In the genomic region with DNA sequence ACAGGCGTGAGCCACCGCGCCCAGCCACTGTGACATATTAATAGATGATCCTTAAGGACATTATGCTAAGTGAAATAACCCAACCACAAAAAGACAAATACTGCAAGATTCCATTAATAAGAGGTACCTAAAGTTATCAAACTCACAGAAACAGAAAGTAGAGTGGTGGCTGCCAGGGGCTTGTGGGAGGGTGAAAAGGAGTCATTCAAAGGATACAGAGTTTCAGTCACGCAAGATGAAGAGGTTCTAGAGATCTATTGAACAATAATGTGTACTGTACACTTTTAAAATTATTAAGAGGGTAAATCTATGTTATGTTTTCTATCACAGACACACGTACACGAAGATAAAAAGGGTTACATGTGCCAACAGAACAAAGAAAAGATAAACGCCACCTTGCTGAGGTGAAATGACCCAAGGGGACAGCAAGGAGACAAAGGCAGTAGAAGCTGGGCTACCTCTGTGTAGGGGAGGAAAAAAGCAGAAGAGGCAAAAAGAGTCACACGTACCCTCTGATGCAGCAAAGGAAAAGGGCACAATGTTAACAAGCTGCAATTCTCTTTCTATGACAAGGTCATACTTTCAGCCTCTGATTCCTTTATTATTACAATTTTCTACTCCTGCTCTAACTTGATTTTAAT, we compare ENCODE assay signal across 13 cellular contexts.
A peak's percentile ranks its signal among the peaks of the same experiment; 100 is the strongest.
DNase-seq lines count a peak whose midpoint lies in the region; ATAC-seq and TF ChIP-seq lines count a peak whose summit lies in the region.
"Had no signal": no experiment of that assay in that cellular context is flagged by ENCODE, and none has a peak within 500 bp of the region (broad histone marks: within the 10 kb centered on the region; RNA-seq: fewer than 3 reads in every experiment).

No MANE protein-coding gene starts in this region.

- ATAC-seq in GM19324 (IDR thresholded peaks at IDR 0.05; ENCODE audit: low FRiP score, unreplicated experiment) (peak; percentile 24), HG02763 (IDR thresholded peaks at IDR 0.05; ENCODE audit: unreplicated experiment) (no peak), GM18505 (IDR thresholded peaks at IDR 0.05; ENCODE audit: unreplicated experiment) (no peak)

- H3K9me3 Mint-ChIP-seq in activated CD4-positive, alpha-beta memory T cell treated with anti-CD3 and anti-CD28 coated beads for 36 hours, result peaks cover 4% of the 10 kb centered on the region
- H3K9me3 Mint-ChIP-seq in activated CD4-positive, alpha-beta memory T cell treated with anti-CD3 and anti-CD28 coated beads, Interleukin-2, amount 10 ng/mL, durations not matched to agents 7 days and 5 days, result peaks cover 3% of the 10 kb centered on the region
- peaks cover 4% of the 10 kb centered on the region for H3K9me3 Mint-ChIP-seq in activated T-helper 2 cell treated with anti-CD3 and anti-CD28 coated beads, Interferon-gamma antibody, Interleukin-2, Interleukin-4, amounts not matched to agents 10 μg/mL and 5 μg/mL and 100 μg/mL, durations not matched to agents 14 hours and 24 hours and 36 hours
- H3K9me3 Mint-ChIP-seq: CD8-positive, alpha-beta T cell had no signal

- no peaks in the 10 kb centered on the region for H3K9me3 ChIP-seq in neutrophil
- H3K9me3 ChIP-seq: Peyer's patch had no signal

- no peaks in the 10 kb centered on the region for H3K27me3 Mint-ChIP-seq in activated CD4-positive, alpha-beta memory T cell treated with anti-CD3 and anti-CD28 coated beads for 36 hours
- no peaks in the 10 kb centered on the region for H3K27me3 Mint-ChIP-seq in activated CD4-positive, alpha-beta memory T cell treated with anti-CD3 and anti-CD28 coated beads, Interleukin-2, amount 10 ng/mL, durations not matched to agents 7 days and 5 days
- no peaks in the 10 kb centered on the region for H3K27me3 Mint-ChIP-seq in activated T-helper 2 cell treated with anti-CD3 and anti-CD28 coated beads, Interferon-gamma antibody, Interleukin-2, Interleukin-4, amounts not matched to agents 10 μg/mL and 5 μg/mL and 100 μg/mL, durations not matched to agents 14 hours and 24 hours and 36 hours (ENCODE audit: low read depth)

- H3K36me3 Mint-ChIP-seq in activated CD4-positive, alpha-beta memory T cell treated with anti-CD3 and anti-CD28 coated beads for 36 hours, result peaks cover 10% of the 10 kb centered on the region
- peaks cover 10% of the 10 kb centered on the region for H3K36me3 Mint-ChIP-seq in activated CD4-positive, alpha-beta memory T cell treated with anti-CD3 and anti-CD28 coated beads, Interleukin-2, amount 10 ng/mL, durations not matched to agents 7 days and 5 days (ENCODE audit: low read depth)
- peaks cover 6% of the 10 kb centered on the region for H3K36me3 Mint-ChIP-seq in activated T-helper 2 cell treated with anti-CD3 and anti-CD28 coated beads, Interferon-gamma antibody, Interleukin-2, Interleukin-4, amounts not matched to agents 10 μg/mL and 5 μg/mL and 100 μg/mL, durations not matched to agents 14 hours and 24 hours and 36 hours (ENCODE audit: low read depth)

- DNase-seq in activated CD4-positive, alpha-beta memory T cell treated with anti-CD3 and anti-CD28 coated beads for 36 hours, result peak; percentile 40
- DNase-seq in activated CD4-positive, alpha-beta memory T cell treated with anti-CD3 and anti-CD28 coated beads, Interleukin-2, amount 10 ng/mL, durations not matched to agents 7 days and 5 days, result no peak
- DNase-seq in activated T-helper 2 cell treated with anti-CD3 and anti-CD28 coated beads, Interferon-gamma antibody, Interleukin-2, Interleukin-4, amounts not matched to agents 10 μg/mL and 5 μg/mL and 100 μg/mL, durations not matched to agents 14 hours and 24 hours and 36 hours (ENCODE audit: low spot score), result no peak
- DNase-seq in NCI-H187 (lab: John Stamatoyannopoulos, UW), result no peak
- DNase-seq: NCI-H2107 had no signal

- POLR2A ChIA-PET in activated CD4-positive, alpha-beta memory T cell treated with anti-CD3 and anti-CD28 coated beads for 36 hours (lab: Charles Lee), result no interaction called here
- POLR2A ChIA-PET in activated CD4-positive, alpha-beta memory T cell treated with anti-CD3 and anti-CD28 coated beads, Interleukin-2, amount 10 ng/mL, durations not matched to agents 7 days and 5 days (lab: Charles Lee), result interaction anchor here (1.2 kb wide), 1 partner anchor 89 kb away, joined by 4 read pairs; a partner anchor contains a TSS

- H3K4me3 Mint-ChIP-seq in activated CD4-positive, alpha-beta memory T cell treated with anti-CD3 and anti-CD28 coated beads for 36 hours, result peak overlapping the region; percentile 5
- no peak overlapping the region for H3K4me3 Mint-ChIP-seq in activated CD4-positive, alpha-beta memory T cell treated with anti-CD3 and anti-CD28 coated beads, Interleukin-2, amount 10 ng/mL, durations not matched to agents 7 days and 5 days
- H3K4me3 Mint-ChIP-seq in activated T-helper 2 cell treated with anti-CD3 and anti-CD28 coated beads, Interferon-gamma antibody, Interleukin-2, Interleukin-4, amounts not matched to agents 10 μg/mL and 5 μg/mL and 100 μg/mL, durations not matched to agents 14 hours and 24 hours and 36 hours (ENCODE audit: low read depth), result no peak overlapping the region
- H3K4me3 Mint-ChIP-seq: CD8-positive, alpha-beta T cell had no signal

- no peaks in the 10 kb centered on the region for H3K27me3 ChIP-seq in neutrophil
- H3K27me3 ChIP-seq: Peyer's patch, sigmoid colon had no signal

- peaks cover 35% of the 10 kb centered on the region for H3K4me1 Mint-ChIP-seq in activated CD4-positive, alpha-beta memory T cell treated with anti-CD3 and anti-CD28 coated beads for 36 hours (ENCODE audit: low read depth)
- peaks cover 23% of the 10 kb centered on the region for H3K4me1 Mint-ChIP-seq in activated CD4-positive, alpha-beta memory T cell treated with anti-CD3 and anti-CD28 coated beads, Interleukin-2, amount 10 ng/mL, durations not matched to agents 7 days and 5 days
- peaks cover 17% of the 10 kb centered on the region for H3K4me1 Mint-ChIP-seq in activated T-helper 2 cell treated with anti-CD3 and anti-CD28 coated beads, Interferon-gamma antibody, Interleukin-2, Interleukin-4, amounts not matched to agents 10 μg/mL and 5 μg/mL and 100 μg/mL, durations not matched to agents 14 hours and 24 hours and 36 hours (ENCODE audit: low read depth)

- TF ChIP-seq POLR2A in GM18505 (IDR thresholded peaks at IDR 0.05; ENCODE audit: borderline replicate concordance, extremely low read depth, insufficient read depth, insufficient read length), result no peak

- H3K4me3 ChIP-seq in neutrophil (ENCODE audit: low read depth in 1 of 2, low read length in 1 of 2), result no peak overlapping the region
- H3K4me3 ChIP-seq: Peyer's patch, sigmoid colon had no signal

- peak overlapping the region; percentile 7 for H3K27ac ChIP-seq in neutrophil
- H3K27ac ChIP-seq: Peyer's patch, sigmoid colon, VCaP had no signal

- peaks cover 19 to 31% of the 10 kb centered on the region in 2 experiments for H3K4me1 ChIP-seq in neutrophil (ENCODE audit: control insufficient read depth in 1 of 2, insufficient read depth in 1 of 2, low read depth in 1 of 2, low read length in 1 of 2)

- intact Hi-C loops in activated CD4-positive, alpha-beta memory T cell treated with anti-CD3 and anti-CD28 coated beads for 36 hours (cut with micrococcal nuclease), result loop anchor here (1.0 to 2.0 kb wide), 3 partner anchors 38 to 176 kb away; no protein-coding TSS in a partner anchor
- intact Hi-C loops in activated T-helper 2 cell treated with anti-CD3 and anti-CD28 coated beads, Interferon-gamma antibody, Interleukin-2, Interleukin-4, amounts not matched to agents 10 μg/mL and 5 μg/mL and 100 μg/mL, durations not matched to agents 14 hours and 24 hours and 36 hours (cut with micrococcal nuclease), result loop anchor here (1.0 to 2.0 kb wide), 2 partner anchors 140 to 289 kb away; no protein-coding TSS in a partner anchor

- H3K27ac Mint-ChIP-seq in activated CD4-positive, alpha-beta memory T cell treated with anti-CD3 and anti-CD28 coated beads for 36 hours, result peak overlapping the region; percentile 80
- H3K27ac Mint-ChIP-seq in activated CD4-positive, alpha-beta memory T cell treated with anti-CD3 and anti-CD28 coated beads, Interleukin-2, amount 10 ng/mL, durations not matched to agents 7 days and 5 days, result no peak overlapping the region
- peak overlapping the region; percentile 20 for H3K27ac Mint-ChIP-seq in activated T-helper 2 cell treated with anti-CD3 and anti-CD28 coated beads, Interferon-gamma antibody, Interleukin-2, Interleukin-4, amounts not matched to agents 10 μg/mL and 5 μg/mL and 100 μg/mL, durations not matched to agents 14 hours and 24 hours and 36 hours
- H3K27ac Mint-ChIP-seq: CD8-positive, alpha-beta T cell had no signal

- no peaks in the 10 kb centered on the region for H3K36me3 ChIP-seq in neutrophil
- H3K36me3 ChIP-seq: Peyer's patch, sigmoid colon had no signal

- no peak for TF ChIP-seq CTCF in neutrophil (IDR thresholded peaks at IDR 0.05)

- CTCF ChIA-PET in activated CD4-positive, alpha-beta memory T cell treated with anti-CD3 and anti-CD28 coated beads for 36 hours (lab: Charles Lee), result interaction anchor here (0.8 to 5.8 kb wide), 29 partner anchors 9 to 176 kb away, joined by 3 to 77 read pairs (median 6); a partner anchor contains a TSS
- CTCF ChIA-PET in activated CD4-positive, alpha-beta memory T cell treated with anti-CD3 and anti-CD28 coated beads, Interleukin-2, amount 10 ng/mL, durations not matched to agents 7 days and 5 days (lab: Charles Lee), result interaction anchor here (0.6 to 3.4 kb wide), 34 partner anchors 8 to 422 kb away, joined by 3 to 30 read pairs (median 6); a partner anchor contains a TSS
